ENCODE assay signal across 1 cellular context in the genomic region with DNA sequence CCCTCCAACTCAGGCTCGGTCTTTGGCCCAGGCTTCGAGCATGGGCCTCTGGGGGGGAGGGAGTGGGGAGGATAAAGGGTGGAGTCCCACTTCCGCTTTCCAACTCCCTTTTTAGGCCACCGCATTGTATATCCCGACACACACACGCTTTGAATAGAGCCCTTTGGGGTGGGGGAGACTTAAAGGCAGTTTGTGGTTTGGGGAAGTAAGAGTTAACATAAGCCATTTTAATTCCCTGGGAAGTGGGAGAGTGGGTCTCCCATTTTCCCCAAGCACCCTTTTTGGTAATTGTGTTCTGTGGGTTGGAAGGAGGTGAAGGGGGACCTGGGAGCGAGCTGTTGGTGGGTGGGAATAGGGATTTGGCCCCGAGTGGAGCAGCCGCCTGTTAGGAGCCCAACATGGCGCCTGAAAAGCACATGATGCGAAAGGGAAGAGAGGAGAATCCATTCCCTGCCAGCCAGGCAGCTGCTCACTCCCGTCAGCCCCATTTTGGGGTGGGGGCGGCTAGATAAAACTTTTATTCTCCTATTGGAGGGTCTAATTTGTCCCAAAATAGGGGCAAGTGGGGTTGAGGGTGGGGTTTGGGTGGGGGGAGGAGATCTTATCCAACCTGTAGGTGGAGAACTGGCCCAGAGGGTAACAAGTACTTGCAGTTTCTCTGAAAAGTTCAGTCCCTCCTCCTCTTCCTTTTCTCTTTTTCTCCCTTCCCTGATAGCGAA.
A peak's percentile ranks its signal among the peaks of the same experiment; 100 is the strongest.
TF ChIP-seq lines count a peak whose summit lies in the region.

No MANE protein-coding gene starts in this region.

TF ChIP-seq in HEK293, 187 proteins besides CTCF, POLR2A, EP300 and RAD21 (continued from another document):
- TF ChIP-seq, protein P1, sequence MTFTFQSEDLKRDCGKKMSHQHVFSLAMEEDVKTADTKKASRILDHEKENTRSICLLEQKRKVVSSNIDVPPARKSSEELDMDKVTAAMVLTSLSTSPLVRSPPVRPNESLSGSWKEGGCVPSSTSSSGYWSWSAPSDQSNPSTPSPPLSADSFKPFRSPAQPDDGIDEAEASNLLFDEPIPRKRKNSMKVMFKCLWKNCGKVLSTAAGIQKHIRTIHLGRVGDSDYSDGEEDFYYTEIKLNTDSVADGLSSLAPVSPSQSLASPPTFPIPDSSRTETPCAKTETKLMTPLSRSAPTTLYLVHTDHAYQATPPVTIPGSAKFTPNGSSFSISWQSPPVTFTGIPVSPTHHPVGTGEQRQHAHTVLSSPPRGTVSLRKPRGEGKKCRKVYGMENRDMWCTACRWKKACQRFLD (tag by site-specific recombination; IDR thresholded peaks at IDR 0.05): no peak
- TF ChIP-seq MZF1 (tag by site-specific recombination; IDR thresholded peaks at IDR 0.05; ENCODE audit: borderline replicate concordance) (0 out of 2 replicates have a peak, but pooled peaks have one; percentile 37), ZNF394 (tag by site-specific recombination; IDR thresholded peaks at IDR 0.05; ENCODE audit: borderline replicate concordance) (0 out of 2 replicates have a peak, but pooled peaks have one; percentile 19)
- TF ChIP-seq, protein P2, sequence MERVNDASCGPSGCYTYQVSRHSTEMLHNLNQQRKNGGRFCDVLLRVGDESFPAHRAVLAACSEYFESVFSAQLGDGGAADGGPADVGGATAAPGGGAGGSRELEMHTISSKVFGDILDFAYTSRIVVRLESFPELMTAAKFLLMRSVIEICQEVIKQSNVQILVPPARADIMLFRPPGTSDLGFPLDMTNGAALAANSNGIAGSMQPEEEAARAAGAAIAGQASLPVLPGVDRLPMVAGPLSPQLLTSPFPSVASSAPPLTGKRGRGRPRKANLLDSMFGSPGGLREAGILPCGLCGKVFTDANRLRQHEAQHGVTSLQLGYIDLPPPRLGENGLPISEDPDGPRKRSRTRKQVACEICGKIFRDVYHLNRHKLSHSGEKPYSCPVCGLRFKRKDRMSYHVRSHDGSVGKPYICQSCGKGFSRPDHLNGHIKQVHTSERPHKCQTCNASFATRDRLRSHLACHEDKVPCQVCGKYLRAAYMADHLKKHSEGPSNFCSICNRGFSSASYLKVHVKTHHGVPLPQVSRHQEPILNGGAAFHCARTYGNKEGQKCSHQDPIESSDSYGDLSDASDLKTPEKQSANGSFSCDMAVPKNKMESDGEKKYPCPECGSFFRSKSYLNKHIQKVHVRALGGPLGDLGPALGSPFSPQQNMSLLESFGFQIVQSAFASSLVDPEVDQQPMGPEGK (tag by site-specific recombination; IDR thresholded peaks at IDR 0.05): 0 out of 2 replicates have a peak, but pooled peaks have one; percentile 21
- TF ChIP-seq, protein P3, sequence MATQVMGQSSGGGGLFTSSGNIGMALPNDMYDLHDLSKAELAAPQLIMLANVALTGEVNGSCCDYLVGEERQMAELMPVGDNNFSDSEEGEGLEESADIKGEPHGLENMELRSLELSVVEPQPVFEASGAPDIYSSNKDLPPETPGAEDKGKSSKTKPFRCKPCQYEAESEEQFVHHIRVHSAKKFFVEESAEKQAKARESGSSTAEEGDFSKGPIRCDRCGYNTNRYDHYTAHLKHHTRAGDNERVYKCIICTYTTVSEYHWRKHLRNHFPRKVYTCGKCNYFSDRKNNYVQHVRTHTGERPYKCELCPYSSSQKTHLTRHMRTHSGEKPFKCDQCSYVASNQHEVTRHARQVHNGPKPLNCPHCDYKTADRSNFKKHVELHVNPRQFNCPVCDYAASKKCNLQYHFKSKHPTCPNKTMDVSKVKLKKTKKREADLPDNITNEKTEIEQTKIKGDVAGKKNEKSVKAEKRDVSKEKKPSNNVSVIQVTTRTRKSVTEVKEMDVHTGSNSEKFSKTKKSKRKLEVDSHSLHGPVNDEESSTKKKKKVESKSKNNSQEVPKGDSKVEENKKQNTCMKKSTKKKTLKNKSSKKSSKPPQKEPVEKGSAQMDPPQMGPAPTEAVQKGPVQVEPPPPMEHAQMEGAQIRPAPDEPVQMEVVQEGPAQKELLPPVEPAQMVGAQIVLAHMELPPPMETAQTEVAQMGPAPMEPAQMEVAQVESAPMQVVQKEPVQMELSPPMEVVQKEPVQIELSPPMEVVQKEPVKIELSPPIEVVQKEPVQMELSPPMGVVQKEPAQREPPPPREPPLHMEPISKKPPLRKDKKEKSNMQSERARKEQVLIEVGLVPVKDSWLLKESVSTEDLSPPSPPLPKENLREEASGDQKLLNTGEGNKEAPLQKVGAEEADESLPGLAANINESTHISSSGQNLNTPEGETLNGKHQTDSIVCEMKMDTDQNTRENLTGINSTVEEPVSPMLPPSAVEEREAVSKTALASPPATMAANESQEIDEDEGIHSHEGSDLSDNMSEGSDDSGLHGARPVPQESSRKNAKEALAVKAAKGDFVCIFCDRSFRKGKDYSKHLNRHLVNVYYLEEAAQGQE (tag by site-specific recombination; IDR thresholded peaks at IDR 0.05): 0 out of 2 replicates have a peak, but pooled peaks have one; percentile 2
- TF ChIP-seq, protein P4, sequence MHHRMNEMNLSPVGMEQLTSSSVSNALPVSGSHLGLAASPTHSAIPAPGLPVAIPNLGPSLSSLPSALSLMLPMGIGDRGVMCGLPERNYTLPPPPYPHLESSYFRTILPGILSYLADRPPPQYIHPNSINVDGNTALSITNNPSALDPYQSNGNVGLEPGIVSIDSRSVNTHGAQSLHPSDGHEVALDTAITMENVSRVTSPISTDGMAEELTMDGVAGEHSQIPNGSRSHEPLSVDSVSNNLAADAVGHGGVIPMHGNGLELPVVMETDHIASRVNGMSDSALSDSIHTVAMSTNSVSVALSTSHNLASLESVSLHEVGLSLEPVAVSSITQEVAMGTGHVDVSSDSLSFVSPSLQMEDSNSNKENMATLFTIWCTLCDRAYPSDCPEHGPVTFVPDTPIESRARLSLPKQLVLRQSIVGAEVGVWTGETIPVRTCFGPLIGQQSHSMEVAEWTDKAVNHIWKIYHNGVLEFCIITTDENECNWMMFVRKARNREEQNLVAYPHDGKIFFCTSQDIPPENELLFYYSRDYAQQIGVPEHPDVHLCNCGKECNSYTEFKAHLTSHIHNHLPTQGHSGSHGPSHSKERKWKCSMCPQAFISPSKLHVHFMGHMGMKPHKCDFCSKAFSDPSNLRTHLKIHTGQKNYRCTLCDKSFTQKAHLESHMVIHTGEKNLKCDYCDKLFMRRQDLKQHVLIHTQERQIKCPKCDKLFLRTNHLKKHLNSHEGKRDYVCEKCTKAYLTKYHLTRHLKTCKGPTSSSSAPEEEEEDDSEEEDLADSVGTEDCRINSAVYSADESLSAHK (tag by site-specific recombination; IDR thresholded peaks at IDR 0.05): 0 out of 2 replicates have a peak, but pooled peaks have one; percentile 13
